ENCODE assay signal across 41 cellular contexts in the genomic region with DNA sequence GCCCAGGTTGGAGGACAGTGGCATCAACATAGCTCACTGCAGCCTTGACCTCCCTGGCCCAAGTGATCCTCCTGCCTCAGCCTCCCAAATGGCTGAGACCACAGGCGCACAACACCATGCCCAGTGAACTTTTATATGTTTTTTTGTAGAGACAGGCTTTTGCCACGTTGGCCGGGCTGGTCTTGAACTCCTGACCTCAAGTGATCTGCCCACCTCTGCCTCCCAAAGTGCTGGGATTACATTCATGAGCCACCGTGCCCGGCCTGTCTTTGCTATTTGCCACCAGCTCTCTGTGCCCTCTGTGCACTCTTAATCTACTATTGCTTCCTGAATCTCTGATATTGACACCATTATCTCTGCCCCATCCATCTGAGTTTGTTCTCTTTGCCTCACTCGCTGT. TPM values are rescaled to one million over a fixed set of nuclear protein-coding genes. Genes with fewer than 3 reads are reported as not detected.
"Had no signal": no experiment of that assay in that cellular context is flagged by ENCODE, and none has a peak within 500 bp of the region (broad histone marks: within the 10 kb centered on the region; RNA-seq: fewer than 3 reads in every experiment).

No MANE protein-coding gene starts in this region.

- H3K27ac Mint-ChIP-seq: activated naive CD4-positive, alpha-beta T cell treated with anti-CD3 and anti-CD28 coated beads for 36 hours; activated naive CD4-positive, alpha-beta T cell treated with anti-CD3 and anti-CD28 coated beads, Interleukin-2, amount 10 ng/mL, durations not matched to agents 7 days and 5 days; activated naive CD4-positive, alpha-beta T cell treated with anti-CD3 and anti-CD28 coated beads, Interleukin-2, amount 50 U/mL, for 24 hours; activated naive CD4-positive, alpha-beta T cell treated with anti-CD3 and anti-CD28 coated beads, Interleukin-2, amount 50 U/mL, for 72 hours; activated naive CD8-positive, alpha-beta T cell; activated naive CD8-positive, alpha-beta T cell treated with anti-CD3 and anti-CD28 coated beads for 36 hours; activated naive CD8-positive, alpha-beta T cell treated with anti-CD3 and anti-CD28 coated beads, Interleukin-2, amount 10 ng/mL, durations not matched to agents 7 days and 5 days; activated naive CD8-positive, alpha-beta T cell treated with anti-CD3 and anti-CD28 coated beads, Interleukin-2, amount 50 U/mL, for 24 hours; activated T-cell treated with anti-CD3 and anti-CD28 coated beads, Interleukin-2, amount 50 U/mL, for 24 hours; activated T-cell treated with anti-CD3 and anti-CD28 coated beads, Interleukin-2, amount 50 U/mL, for 72 hours; activated T-helper 1 cell treated with anti-CD3 and anti-CD28 coated beads, Interleukin-12 subunit alpha, Interleukin-12 subunit beta, Interleukin-2, Interleukin-4 antibody, amounts not matched to agents 30 ng/mL and 10 ng/mL and 1 ng/mL, durations not matched to agents 14 hours and 24 hours and 36 hours; activated T-helper 17 cell treated with anti-CD3 and anti-CD28 coated beads, Interleukin-2, amount 50 U/mL, for 72 hours; activated T-helper 2 cell treated with anti-CD3 and anti-CD28 coated beads, Interferon-gamma antibody, Interleukin-2, Interleukin-4, amounts not matched to agents 10 μg/mL and 5 μg/mL and 100 μg/mL, durations not matched to agents 14 hours and 24 hours and 36 hours; brain had no signal

- H3K4me3 Mint-ChIP-seq: activated naive CD4-positive, alpha-beta T cell treated with anti-CD3 and anti-CD28 coated beads for 36 hours; activated naive CD4-positive, alpha-beta T cell treated with anti-CD3 and anti-CD28 coated beads, Interleukin-2, amount 10 ng/mL, durations not matched to agents 7 days and 5 days; activated naive CD4-positive, alpha-beta T cell treated with anti-CD3 and anti-CD28 coated beads, Interleukin-2, amount 50 U/mL, for 24 hours; activated naive CD8-positive, alpha-beta T cell; activated naive CD8-positive, alpha-beta T cell treated with anti-CD3 and anti-CD28 coated beads for 36 hours; activated naive CD8-positive, alpha-beta T cell treated with anti-CD3 and anti-CD28 coated beads, Interleukin-2, amount 10 ng/mL, durations not matched to agents 7 days and 5 days; activated naive CD8-positive, alpha-beta T cell treated with anti-CD3 and anti-CD28 coated beads, Interleukin-2, amount 50 U/mL, for 24 hours; activated T-cell treated with anti-CD3 and anti-CD28 coated beads, Interleukin-2, amount 50 U/mL, for 24 hours; activated T-cell treated with anti-CD3 and anti-CD28 coated beads, Interleukin-2, amount 50 U/mL, for 4 hours; activated T-cell treated with anti-CD3 and anti-CD28 coated beads, Interleukin-2, amount 50 U/mL, for 72 hours; activated T-helper 1 cell treated with anti-CD3 and anti-CD28 coated beads, Interleukin-12 subunit alpha, Interleukin-12 subunit beta, Interleukin-2, Interleukin-4 antibody, amounts not matched to agents 30 ng/mL and 10 ng/mL and 1 ng/mL, durations not matched to agents 14 hours and 24 hours and 36 hours; activated T-helper 17 cell treated with anti-CD3 and anti-CD28 coated beads, Interleukin-2, amount 50 U/mL, for 72 hours; brain; central memory CD8-positive, alpha-beta T cell had no signal

- H3K4me3 ChIP-seq: adrenal gland, ascending aorta, body of pancreas, breast epithelium, cardiac muscle cell had no signal

- FAIRE-seq: astrocyte, bronchial epithelial cell had no signal

- H3K27me3 ChIP-seq: ascending aorta, brain microvascular endothelial cell had no signal

- H3K4me1 ChIP-seq: adrenal gland, ascending aorta, body of pancreas, breast epithelium had no signal

- ATAC-seq: activated naive CD4-positive, alpha-beta T cell treated with anti-CD3 and anti-CD28 coated beads, Interleukin-2, amount 50 U/mL, for 72 hours; activated naive CD8-positive, alpha-beta T cell treated with anti-CD3 and anti-CD28 coated beads, Interleukin-2, amount 50 U/mL, for 24 hours; activated T-helper 17 cell treated with anti-CD3 and anti-CD28 coated beads, Interleukin-2, amount 50 U/mL, for 72 hours; body of pancreas had no signal

- H3K27ac ChIP-seq: adrenal gland, ascending aorta, body of pancreas, brain microvascular endothelial cell, breast epithelium, cardiac muscle cell had no signal

- H3K9me3 ChIP-seq: adrenal gland, ascending aorta, body of pancreas, breast epithelium had no signal

- H3K4me1 Mint-ChIP-seq: activated naive CD8-positive, alpha-beta T cell treated with anti-CD3 and anti-CD28 coated beads for 36 hours had no signal

- H3K36me3 ChIP-seq: adrenal gland, ascending aorta, brain microvascular endothelial cell, breast epithelium, cardiac muscle cell had no signal

- H3K36me3 Mint-ChIP-seq: activated naive CD4-positive, alpha-beta T cell treated with anti-CD3 and anti-CD28 coated beads, Interleukin-2, amount 10 ng/mL, durations not matched to agents 7 days and 5 days; activated naive CD8-positive, alpha-beta T cell had no signal

- H3K9me3 Mint-ChIP-seq: activated naive CD4-positive, alpha-beta T cell treated with anti-CD3 and anti-CD28 coated beads for 36 hours; activated naive CD8-positive, alpha-beta T cell treated with anti-CD3 and anti-CD28 coated beads, Interleukin-2, amount 10 ng/mL, durations not matched to agents 7 days and 5 days; activated T-cell treated with anti-CD3 and anti-CD28 coated beads, Interleukin-2, amount 50 U/mL, for 4 hours had no signal

- DNase-seq: activated effector memory CD4-positive, alpha-beta T cell treated with anti-CD3 and anti-CD28 coated beads, Interleukin-2, amount 50 U/mL, for 16 hours; activated effector memory CD4-positive, alpha-beta T cell treated with Interleukin-2 at 50 U/mL for 16 hours; activated gamma-delta T cell; activated gamma-delta T cell treated with Interleukin-2 at 50 U/mL for 16 hours; activated naive CD4-positive, alpha-beta T cell; activated naive CD4-positive, alpha-beta T cell treated with anti-CD3 and anti-CD28 coated beads for 36 hours; activated naive CD4-positive, alpha-beta T cell treated with anti-CD3 and anti-CD28 coated beads, Interleukin-2, amount 10 ng/mL, durations not matched to agents 7 days and 5 days; activated naive CD4-positive, alpha-beta T cell treated with Interleukin-2 at 50 U/mL for 16 hours; activated naive CD8-positive, alpha-beta T cell treated with anti-CD3 and anti-CD28 coated beads for 36 hours; activated naive CD8-positive, alpha-beta T cell treated with anti-CD3 and anti-CD28 coated beads, Interleukin-2, amount 10 ng/mL, durations not matched to agents 7 days and 5 days; activated naive CD8-positive, alpha-beta T cell treated with anti-CD3 and anti-CD28 coated beads, Interleukin-2, amount 50 U/mL, for 24 hours; activated T-cell treated with anti-CD3 and anti-CD28 coated beads for 4 hours; activated T-cell treated with anti-CD3 and anti-CD28 coated beads, Interleukin-2, amount 50 U/mL, for 1 hour; activated T-cell treated with anti-CD3 and anti-CD28 coated beads, Interleukin-2, amount 50 U/mL, for 24 hours; activated T-cell treated with anti-CD3 and anti-CD28 coated beads, Interleukin-2, amount 50 U/mL, for 4 hours; activated T-cell treated with anti-CD3 and anti-CD28 coated beads, Interleukin-2, amount 50 U/mL, for 48 hours; activated T-cell treated with anti-CD3 and anti-CD28 coated beads, Interleukin-2, amount 50 U/mL, for 72 hours; adrenal gland; amniotic stem cell; amygdala; anterior cingulate cortex; aorta; body of pancreas; brain microvascular endothelial cell; caudate nucleus; central memory CD4-positive, alpha-beta T cell; cerebellar nuclear complex had no signal

RNA-seq across cellular contexts. Expression of gene LRRC4B, which starts 34.3 kb away (rescaled TPM):
- total RNA-seq: activated naive CD4-positive, alpha-beta T cell treated with anti-CD3 and anti-CD28 coated beads for 36 hours; activated naive CD4-positive, alpha-beta T cell treated with anti-CD3 and anti-CD28 coated beads, Interleukin-2, amount 50 U/mL, for 72 hours; activated naive CD8-positive, alpha-beta T cell treated with anti-CD3 and anti-CD28 coated beads for 36 hours; activated naive CD8-positive, alpha-beta T cell treated with anti-CD3 and anti-CD28 coated beads, Interleukin-2, amount 10 ng/mL, durations not matched to agents 7 days and 5 days; activated T-cell treated with anti-CD3 and anti-CD28 coated beads, Interleukin-2, amount 50 U/mL, for 4 hours; activated T-helper 17 cell treated with anti-CD3 and anti-CD28 coated beads, Interleukin-2, amount 50 U/mL, for 72 hours; activated T-helper 2 cell treated with anti-CD3 and anti-CD28 coated beads, Interferon-gamma antibody, Interleukin-2, Interleukin-4, amounts not matched to agents 10 μg/mL and 5 μg/mL and 100 μg/mL, durations not matched to agents 14 hours and 24 hours and 36 hours; astrocyte; bronchial epithelial cell had no signal

RNA-seq across cellular contexts. Expression of gene SYT3, which starts 37.2 kb away (rescaled TPM):
- total RNA-seq: activated naive CD4-positive, alpha-beta T cell treated with anti-CD3 and anti-CD28 coated beads for 36 hours; activated T-helper 1 cell treated with anti-CD3 and anti-CD28 coated beads, Interleukin-12 subunit alpha, Interleukin-12 subunit beta, Interleukin-2, Interleukin-4 antibody, amounts not matched to agents 30 ng/mL and 10 ng/mL and 1 ng/mL, durations not matched to agents 14 hours and 24 hours and 36 hours; activated T-helper 17 cell treated with anti-CD3 and anti-CD28 coated beads, Interleukin-2, amount 50 U/mL, for 72 hours; activated T-helper 2 cell treated with anti-CD3 and anti-CD28 coated beads, Interferon-gamma antibody, Interleukin-2, Interleukin-4, amounts not matched to agents 10 μg/mL and 5 μg/mL and 100 μg/mL, durations not matched to agents 14 hours and 24 hours and 36 hours; astrocyte; bronchial epithelial cell; cardiac septum had no signal
- polyA plus RNA-seq: aorta had no signal

RNA-seq across cellular contexts. Expression of gene C19orf81, which starts 46.7 kb away (rescaled TPM):
- total RNA-seq: activated T-helper 1 cell treated with anti-CD3 and anti-CD28 coated beads, Interleukin-12 subunit alpha, Interleukin-12 subunit beta, Interleukin-2, Interleukin-4 antibody, amounts not matched to agents 30 ng/mL and 10 ng/mL and 1 ng/mL, durations not matched to agents 14 hours and 24 hours and 36 hours; activated T-helper 17 cell treated with anti-CD3 and anti-CD28 coated beads, Interleukin-2, amount 50 U/mL, for 72 hours; activated T-helper 2 cell treated with anti-CD3 and anti-CD28 coated beads, Interferon-gamma antibody, Interleukin-2, Interleukin-4, amounts not matched to agents 10 μg/mL and 5 μg/mL and 100 μg/mL, durations not matched to agents 14 hours and 24 hours and 36 hours; aorta; ascending aorta; astrocyte; body of pancreas; breast epithelium; bronchial epithelial cell had no signal
- polyA plus RNA-seq: aorta had no signal
